14 cellular contexts compared by ENCODE assay signal in genomic region chr1:23804183-23804582, GRCh38. TPM values are rescaled to one million over a fixed set of nuclear protein-coding genes. Genes with fewer than 3 reads are reported as not detected.
DNase-seq lines count a peak whose midpoint lies in the region; TF ChIP-seq lines count a peak whose summit lies in the region.
"Had no signal": no experiment of that assay in that cellular context is flagged by ENCODE, and none has a peak within 500 bp of the region (broad histone marks: within the 10 kb centered on the region; RNA-seq: fewer than 3 reads in every experiment).

No MANE protein-coding gene starts in this region.

- H3K4me3 ChIP-seq in GM12864 (ENCODE audit: low read depth, low read length) (no peak overlapping the region), cardiac fibroblast (replicated peaks in 1 of 2; ENCODE audit: low read depth in 2 of 2, low read length in 2 of 2) (no peak overlapping the region)
- H3K4me3 ChIP-seq: MG63, vagina had no signal

- no peak for DNase-seq in GM12864 (ENCODE audit: low read depth)
- DNase-seq in HFFc6, result no peak
- no peak for DNase-seq in cardiac fibroblast (ENCODE audit: low read depth in 2 of 2)
- no peak for DNase-seq in progenitor cell of endocrine pancreas (ENCODE audit: low spot score, unreplicated experiment)
- DNase-seq in ureter (ENCODE audit: low spot score), result no peak
- no peak for DNase-seq in GDM1 (lab: John Stamatoyannopoulos, UW)
- no peak for DNase-seq in NCI-H2107 (lab: John Stamatoyannopoulos, UW)
- DNase-seq: activated naive CD8-positive, alpha-beta T cell treated with anti-CD3 and anti-CD28 coated beads, Interleukin-2, amount 10 ng/mL, durations not matched to agents 7 days and 5 days; cerebellar nuclear complex; hippocampal formation; MG63; naive B cell; stimulated activated naive CD8-positive, alpha-beta T cell treated with anti-CD3 and anti-CD28 coated beads, Interleukin-15, amount 100 ng/mL, for 72 hours had no signal

- TF ChIP-seq CTCF in GM12864 (IDR thresholded peaks at IDR 0.05; ENCODE audit: low read depth, low read length, missing control alignments) (peak; percentile 25), HFFc6 (IDR thresholded peaks at IDR 0.05) (peak; percentile 63), cardiac fibroblast (IDR thresholded peaks at IDR 0.05; ENCODE audit: low read depth, low read length) (peak; percentile 27), progenitor cell of endocrine pancreas (IDR thresholded peaks at IDR 0.05; ENCODE audit: unreplicated experiment) (peak; percentile 43)

- peaks cover 4% of the 10 kb centered on the region for H3K27me3 Mint-ChIP-seq in HFFc6 (ENCODE audit: insufficient read depth)
- no peaks in the 10 kb centered on the region for H3K27me3 Mint-ChIP-seq in progenitor cell of endocrine pancreas
- H3K27me3 Mint-ChIP-seq: activated naive CD8-positive, alpha-beta T cell treated with anti-CD3 and anti-CD28 coated beads, Interleukin-2, amount 10 ng/mL, durations not matched to agents 7 days and 5 days; naive B cell; stimulated activated naive CD8-positive, alpha-beta T cell treated with anti-CD3 and anti-CD28 coated beads, Interleukin-15, amount 100 ng/mL, for 72 hours had no signal

- H3K4me1 Mint-ChIP-seq in HFFc6 (ENCODE audit: low read depth) (peaks cover 20% of the 10 kb centered on the region), progenitor cell of endocrine pancreas (ENCODE audit: low read depth) (peaks cover 9% of the 10 kb centered on the region)

- no peaks in the 10 kb centered on the region for H3K36me3 Mint-ChIP-seq in HFFc6 (ENCODE audit: low read depth)
- H3K36me3 Mint-ChIP-seq in progenitor cell of endocrine pancreas (ENCODE audit: insufficient read depth), result peaks cover 14% of the 10 kb centered on the region

- H3K9me3 Mint-ChIP-seq in HFFc6 (no peaks in the 10 kb centered on the region), progenitor cell of endocrine pancreas (ENCODE audit: low read depth) (no peaks in the 10 kb centered on the region)
- H3K9me3 Mint-ChIP-seq: activated naive CD8-positive, alpha-beta T cell treated with anti-CD3 and anti-CD28 coated beads, Interleukin-2, amount 10 ng/mL, durations not matched to agents 7 days and 5 days; naive B cell; stimulated activated naive CD8-positive, alpha-beta T cell treated with anti-CD3 and anti-CD28 coated beads, Interleukin-15, amount 100 ng/mL, for 72 hours had no signal

- H3K27ac Mint-ChIP-seq in HFFc6 (no peak overlapping the region), progenitor cell of endocrine pancreas (no peak overlapping the region)
- H3K27ac Mint-ChIP-seq: activated naive CD8-positive, alpha-beta T cell treated with anti-CD3 and anti-CD28 coated beads, Interleukin-2, amount 10 ng/mL, durations not matched to agents 7 days and 5 days; stimulated activated naive CD8-positive, alpha-beta T cell treated with anti-CD3 and anti-CD28 coated beads, Interleukin-15, amount 100 ng/mL, for 72 hours had no signal

- no peak overlapping the region for H3K4me3 Mint-ChIP-seq in HFFc6
- no peak overlapping the region for H3K4me3 Mint-ChIP-seq in progenitor cell of endocrine pancreas (ENCODE audit: low read depth)
- H3K4me3 Mint-ChIP-seq: activated naive CD8-positive, alpha-beta T cell treated with anti-CD3 and anti-CD28 coated beads, Interleukin-2, amount 10 ng/mL, durations not matched to agents 7 days and 5 days; stimulated activated naive CD8-positive, alpha-beta T cell treated with anti-CD3 and anti-CD28 coated beads, Interleukin-15, amount 100 ng/mL, for 72 hours had no signal

RNA-seq across cellular contexts. Expression of gene GALE, which starts 3.6 kb away (rescaled TPM):
- 10 to 100 TPM; 30.9 to 34.6 (median 33.5) TPM for total RNA-seq in HFFc6 (2021; fragmentation: NEBNext Ultra II Directional; extraction: Animal tissue kit (Norgen Biotek cat#: 25700))
- 49.9 and 53.3 TPM in 2 replicates for total RNA-seq in progenitor cell of endocrine pancreas
- total RNA-seq in ureter, result 77.2 TPM

RNA-seq across cellular contexts. Expression of gene LYPLA2, which starts 13.2 kb away (rescaled TPM):
- total RNA-seq in HFFc6 (2021; fragmentation: NEBNext Ultra II Directional; extraction: Animal tissue kit (Norgen Biotek cat#: 25700)), result 10 to 100 TPM; 55.7 to 65.0 (median 59.8) TPM
- total RNA-seq in progenitor cell of endocrine pancreas, result 109 and 115 TPM in 2 replicates
- total RNA-seq in ureter, result 68.6 TPM

RNA-seq across cellular contexts. Expression of gene HMGCL, which starts 21.0 kb away (rescaled TPM):
- 10 to 100 TPM; 20.2 to 22.9 (median 21.7) TPM for total RNA-seq in HFFc6 (2021; fragmentation: NEBNext Ultra II Directional; extraction: Animal tissue kit (Norgen Biotek cat#: 25700))
- total RNA-seq in progenitor cell of endocrine pancreas (30.0 and 30.3 TPM in 2 replicates), ureter (54.1 TPM)

RNA-seq across cellular contexts. Expression of gene PITHD1, which starts 26.0 kb away (rescaled TPM):
- total RNA-seq in HFFc6 (2021; fragmentation: NEBNext Ultra II Directional; extraction: Animal tissue kit (Norgen Biotek cat#: 25700)), result 10 to 100 TPM; 41.8 to 45.7 (median 44.8) TPM
- total RNA-seq in progenitor cell of endocrine pancreas (52.8 and 53.8 TPM in 2 replicates), ureter (44.1 TPM)
